Comparison of ENCODE assay signal across 1 cellular context in the genomic region with DNA sequence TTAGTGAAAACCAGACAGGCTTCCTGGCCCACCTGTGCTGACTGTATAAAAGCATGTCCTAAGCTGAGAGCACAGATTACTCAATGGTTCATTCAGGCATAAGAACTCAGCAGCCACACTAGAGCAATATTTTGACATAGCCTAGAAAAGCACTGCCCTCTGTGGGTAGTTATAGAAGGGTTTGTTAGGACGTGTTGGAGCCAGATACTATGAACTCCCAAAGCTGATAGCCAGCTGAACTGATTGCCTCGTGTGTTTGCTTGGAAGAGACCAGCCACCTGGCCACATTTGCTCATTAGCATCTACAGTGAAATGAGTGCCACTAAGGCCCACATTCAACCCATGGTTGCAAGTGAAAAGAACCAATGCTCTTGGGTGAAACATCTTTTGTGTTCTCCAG.
TF ChIP-seq lines count a peak whose summit lies in the region.

No MANE protein-coding gene starts in this region.

TF ChIP-seq in HepG2, 621 proteins besides CTCF, POLR2A, EP300 and RAD21:
- TF ChIP-seq ZNF18 (CRISPR knock-in tag; IDR thresholded peaks at IDR 0.05; ENCODE audit: insufficient replicate concordance) (no peak), NFATC3 (CRISPR knock-in tag; IDR thresholded peaks at IDR 0.05) (no peak), CEBPB (IDR thresholded peaks at IDR 0.05; ENCODE audit: borderline replicate concordance, low read depth, low read length) (0 out of 2 replicates have a peak, but pooled peaks have one; percentile 4), NR2F6 (IDR thresholded peaks at IDR 0.05) (no peak), NR2F6 (CRISPR knock-in tag; IDR thresholded peaks at IDR 0.05) (no peak), HDAC6 (IDR thresholded peaks at IDR 0.05; ENCODE audit: low read depth, low read length) (no peak), CEBPG (CRISPR knock-in tag; IDR thresholded peaks at IDR 0.05) (peak; percentile 10; the same call in 1 of the 2 replicates), HOXA9 (CRISPR knock-in tag; IDR thresholded peaks at IDR 0.05; ENCODE audit: borderline replicate concordance) (no peak), ZNF710 (CRISPR knock-in tag; IDR thresholded peaks at IDR 0.05; ENCODE audit: borderline replicate concordance) (no peak), ZNF12 (CRISPR knock-in tag; IDR thresholded peaks at IDR 0.05) (no peak)
- TF ChIP-seq, protein P1, sequence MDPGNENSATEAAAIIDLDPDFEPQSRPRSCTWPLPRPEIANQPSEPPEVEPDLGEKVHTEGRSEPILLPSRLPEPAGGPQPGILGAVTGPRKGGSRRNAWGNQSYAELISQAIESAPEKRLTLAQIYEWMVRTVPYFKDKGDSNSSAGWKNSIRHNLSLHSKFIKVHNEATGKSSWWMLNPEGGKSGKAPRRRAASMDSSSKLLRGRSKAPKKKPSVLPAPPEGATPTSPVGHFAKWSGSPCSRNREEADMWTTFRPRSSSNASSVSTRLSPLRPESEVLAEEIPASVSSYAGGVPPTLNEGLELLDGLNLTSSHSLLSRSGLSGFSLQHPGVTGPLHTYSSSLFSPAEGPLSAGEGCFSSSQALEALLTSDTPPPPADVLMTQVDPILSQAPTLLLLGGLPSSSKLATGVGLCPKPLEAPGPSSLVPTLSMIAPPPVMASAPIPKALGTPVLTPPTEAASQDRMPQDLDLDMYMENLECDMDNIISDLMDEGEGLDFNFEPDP (CRISPR knock-in tag; conservative IDR thresholded peaks at IDR 0.05): no peak
